24 cellular contexts compared by ENCODE assay signal in genomic region chr17:50847566-50847965, GRCh38. TPM values are rescaled to one million over a fixed set of nuclear protein-coding genes. Genes with fewer than 3 reads are reported as not detected.
DNase-seq lines count a peak whose midpoint lies in the region; ATAC-seq and TF ChIP-seq lines count a peak whose summit lies in the region.
"Had no signal": no experiment of that assay in that cellular context is flagged by ENCODE, and none has a peak within 500 bp of the region (broad histone marks: within the 10 kb centered on the region; RNA-seq: fewer than 3 reads in every experiment).

No MANE protein-coding gene starts in this region.

- no peak overlapping the region for H3T11ph ChIP-seq in H9 (ENCODE audit: low read length)

- H3K27me3 Mint-ChIP-seq in H9 (ENCODE audit: low read depth) = no peaks in the 10 kb centered on the region; the same call in 1 of the 2 replicates

- no peaks in the 10 kb centered on the region for H3K36me3 ChIP-seq in gastrocnemius medialis
- H3K36me3 ChIP-seq: Peyer's patch had no signal

- H3K23ac ChIP-seq in H9 (ENCODE audit: insufficient read length, low read depth, low read length) = no peak overlapping the region

- intact Hi-C loops in gastrocnemius medialis (cut with DNase I; ENCODE audit: low total_unique reads) = no loop called here

- no peak overlapping the region for H3K4ac ChIP-seq in H9 (ENCODE audit: low read depth, low read length)

- in situ Hi-C loops in gastrocnemius medialis (cut with MboI; ENCODE audit: low sequenced_read_pairs in 4 of 4) = loop anchor here in 3 of 4 donors (10.0 to 25.0 kb wide), 2 partner anchors 303 to 310 kb away; partner anchors contain the start of genes SPATA20 (in 3 of the 3) and EPN3 (in 1 of the 3)

- H3K27ac Mint-ChIP-seq in H9 = no peak overlapping the region
- H3K27ac Mint-ChIP-seq: CD8-positive, alpha-beta T cell had no signal

- no peak overlapping the region for H3K56ac ChIP-seq in H9 (ENCODE audit: insufficient read length, low read depth, low read length)

- TF ChIP-seq CTCF in H9 (conservative IDR thresholded peaks at IDR 0.05) (no peak), gastrocnemius medialis (IDR thresholded peaks at IDR 0.05 in 4 of 5, conservative IDR thresholded peaks at IDR 0.05 in 1 of 5) (no peak), RWPE1 (conservative IDR thresholded peaks at IDR 0.05; ENCODE audit: low read depth) (no peak)

- no peak overlapping the region for H3K4me2 ChIP-seq in H9 (ENCODE audit: insufficient read depth, insufficient read length, low read length)

- peak; percentile 10 to 32 for DNase-seq in NCI-H524 (lab: John Stamatoyannopoulos, UW)
- no peak for DNase-seq in NCI-H524 treated with DMSO at 0.1 percent for 48 hours (lab: John Stamatoyannopoulos, UW)
- peak; percentile 19 for DNase-seq in H9
- DNase-seq in myocyte (ENCODE audit: low read depth) = peak; percentile 84
- no peak for DNase-seq in gastrocnemius medialis
- DNase-seq in activated effector memory CD4-positive, alpha-beta T cell treated with anti-CD3 and anti-CD28 coated beads, Interleukin-2, amount 50 U/mL, for 16 hours = no peak
- DNase-seq in RWPE1 (ENCODE audit: low spot score) = no peak
- DNase-seq: AML-193, C1 segment of cervical spinal cord, GOT3, KG1, NCI-H1092, NCI-H1436 treated with DMSO at 0.1 percent for 48 hours, NCI-H2029 treated with DMSO at 0.1 percent for 48 hours, NCI-H226, NCI-H510A treated with DMSO at 0.1 percent for 48 hours, NCI-H82, Peyer's patch had no signal

- H3K27me3 ChIP-seq in H9 (ENCODE audit: insufficient read depth, low read length) (no peaks in the 10 kb centered on the region), gastrocnemius medialis (no peaks in the 10 kb centered on the region)
- H3K27me3 ChIP-seq: Peyer's patch had no signal

- no peak overlapping the region for H4K91ac ChIP-seq in H9 (ENCODE audit: insufficient read length, low read depth, low read length)

- no peak overlapping the region for H3K14ac ChIP-seq in H9 (ENCODE audit: insufficient read depth, low read length)

- no peak overlapping the region for H4K8ac ChIP-seq in H9 (replicated peaks; ENCODE audit: insufficient read length, low read depth, low read length)

- no peak overlapping the region for H2AK5ac ChIP-seq in H9 (ENCODE audit: insufficient read length, low read length)

- no peaks in the 10 kb centered on the region for H3K9me3 Mint-ChIP-seq in H9
- H3K9me3 Mint-ChIP-seq: CD8-positive, alpha-beta T cell had no signal

- H3K4me1 ChIP-seq in H9 (ENCODE audit: insufficient read depth, low read length) (no peaks in the 10 kb centered on the region), gastrocnemius medialis (peaks cover 36 to 38% of the 10 kb centered on the region in 2 donors)

- no peak overlapping the region for H2BK120ac ChIP-seq in H9 (ENCODE audit: low read depth, low read length, poor library complexity, severe bottlenecking)

- H2BK5ac ChIP-seq in H9 (ENCODE audit: insufficient read length, low read length) = no peak overlapping the region

- H3K4me3 ChIP-seq in gastrocnemius medialis = no peak overlapping the region
- H3K4me3 ChIP-seq: Peyer's patch had no signal

- no peak overlapping the region for H3K9ac ChIP-seq in H9 (ENCODE audit: extremely low read depth, insufficient read length, low read length)

- H3K79me2 ChIP-seq in H9 (ENCODE audit: insufficient read depth, low read length) = no peaks in the 10 kb centered on the region

- no peak for TF ChIP-seq POLR2A in gastrocnemius medialis (IDR thresholded peaks at IDR 0.05)

- H4K5ac ChIP-seq in H9 (ENCODE audit: insufficient read length, low read depth, low read length) = no peak overlapping the region

- no peaks in the 10 kb centered on the region for H3K36me3 Mint-ChIP-seq in H9 (ENCODE audit: insufficient read depth in 1 of 3, low read depth in 3 of 3)
- H3K36me3 Mint-ChIP-seq: CD8-positive, alpha-beta T cell had no signal

- WGBS in H9 (ENCODE audit: extremely low coverage, insufficient read length, low lambda C conversion rate) = no CpG with 5 or more reads among the region's 4 CpGs

- no peak overlapping the region for H3K27ac ChIP-seq in H9 (ENCODE audit: insufficient read length, low read depth, low read length)
- H3K27ac ChIP-seq in gastrocnemius medialis = peak overlapping the region; percentile 42 to 94 (median 82)
- H3K27ac ChIP-seq in RWPE1 = no peak overlapping the region
- H3K27ac ChIP-seq: Peyer's patch had no signal

- no peak overlapping the region for H2BK20ac ChIP-seq in H9 (ENCODE audit: low read depth, low read length, poor library complexity, severe bottlenecking)

- no peak overlapping the region for H2BK12ac ChIP-seq in H9 (ENCODE audit: insufficient read length, low read depth, low read length)

- H3K18ac ChIP-seq in H9 (ENCODE audit: insufficient read length, low read depth, low read length) = no peak overlapping the region

- no peaks in the 10 kb centered on the region for H3K79me1 ChIP-seq in H9 (ENCODE audit: insufficient read depth, low read depth, low read length, poor library complexity, severe bottlenecking)

- no peaks in the 10 kb centered on the region for H4K20me1 ChIP-seq in H9 (ENCODE audit: control insufficient read depth, insufficient read depth, insufficient read length)

- H3K23me2 ChIP-seq in H9 (ENCODE audit: insufficient read length, low read depth, low read length, poor library complexity, severe bottlenecking) = no peaks in the 10 kb centered on the region

- CTCF ChIA-PET in RWPE1 (lab: Yijun Ruan, JAX) = no interaction called here

- H2BK15ac ChIP-seq in H9 (ENCODE audit: low read depth, low read length) = no peak overlapping the region

- ATAC-seq in gastrocnemius medialis = no peak
- ATAC-seq: CD8-positive, alpha-beta T cell; HCT116 had no signal

- no peak overlapping the region for H3K4me3 Mint-ChIP-seq in H9
- H3K4me3 Mint-ChIP-seq: CD8-positive, alpha-beta T cell had no signal

- H3K9me3 ChIP-seq in H9 (ENCODE audit: control insufficient read depth, low read depth, low read length) (no peaks in the 10 kb centered on the region), gastrocnemius medialis (no peaks in the 10 kb centered on the region)
- H3K9me3 ChIP-seq: Peyer's patch had no signal

- POLR2A ChIA-PET in RWPE1 (lab: Yijun Ruan, JAX; ENCODE audit: low non-redundant PET) = no interaction called here

- H2AFZ ChIP-seq in H9 (ENCODE audit: low read length) = no peak overlapping the region

- H3K4me1 Mint-ChIP-seq in H9 = peaks cover 7 to 13% of the 10 kb centered on the region in 2 experiments

RNA-seq across cellular contexts. Expression of gene WFIKKN2, which starts 12.2 kb away (rescaled TPM):
- total RNA-seq in H9 (2021) = 1.0 and 1.1 TPM in 2 replicates
- 0.26 and 0.43 TPM in 2 replicates for total RNA-seq in myocyte
- polyA plus RNA-seq in myocyte (2012) = 0.32 TPM
- under 1 TPM in 3 of 4 donors, not detected in 1; 0.09 to 0.22 (median 0.20) TPM for total RNA-seq in gastrocnemius medialis
- total RNA-seq: A172; CD8-positive, alpha-beta T cell; Daoy; OCI-LY7; Peyer's patch; SK-MEL-5 had no signal

RNA-seq across cellular contexts. Expression of gene TOB1, which starts 18.6 kb away (rescaled TPM):
- total RNA-seq in H9 (2021) (31.2 and 31.6 TPM in 2 replicates), myocyte (23.9 and 26.3 TPM in 2 replicates), gastrocnemius medialis (10 to 100 TPM; 13.6 to 53.5 (median 28.2) TPM)
- polyA plus RNA-seq in myocyte (2012) = 32.4 TPM

Comparison
In these comparisons a context has a peak if more than half of its experiments do, and no peak if none do; other contexts are left out.
1. DNase-seq: peak in NCI-H524 (2 of 2), H9 (single experiment) and myocyte (single experiment); none in NCI-H524 treated with DMSO at 0.1 percent for 48 hours (single experiment), gastrocnemius medialis (0 of 2), activated effector memory CD4-positive, alpha-beta T cell treated with anti-CD3 and anti-CD28 coated beads, Interleukin-2, amount 50 U/mL, for 16 hours (single experiment) and RWPE1 (single experiment).
2. H3K27ac ChIP-seq: peak in gastrocnemius medialis (4 of 4); none in H9 (single experiment) and RWPE1 (single experiment).